In genomic region chr7:85186083-85186520, GRCh38 we compare ENCODE assay signal across 1 cellular context.
TF ChIP-seq lines count a peak whose summit lies in the region.

No MANE protein-coding gene starts in this region.

TF ChIP-seq in HEK293, 187 proteins besides CTCF, POLR2A, EP300 and RAD21 (continued from another document):
- TF ChIP-seq PRDM10 (tag by site-specific recombination; IDR thresholded peaks at IDR 0.05) (0 out of 2 replicates have a peak, but pooled peaks have one; percentile 12), ZNF341 (tag by site-specific recombination; IDR thresholded peaks at IDR 0.05; ENCODE audit: low read depth) (peak; percentile 69), ZNF184 (tag by site-specific recombination; IDR thresholded peaks at IDR 0.05) (no peak), IKZF3 (tag by site-specific recombination; IDR thresholded peaks at IDR 0.05) (peak; percentile 30), ZNF202 (tag by site-specific recombination; IDR thresholded peaks at IDR 0.05; ENCODE audit: borderline replicate concordance) (no peak), ZBTB48 (tag by site-specific recombination; IDR thresholded peaks at IDR 0.05) (peak; percentile 88)
